ENCODE assay signal across 16 cellular contexts in the genomic region with DNA sequence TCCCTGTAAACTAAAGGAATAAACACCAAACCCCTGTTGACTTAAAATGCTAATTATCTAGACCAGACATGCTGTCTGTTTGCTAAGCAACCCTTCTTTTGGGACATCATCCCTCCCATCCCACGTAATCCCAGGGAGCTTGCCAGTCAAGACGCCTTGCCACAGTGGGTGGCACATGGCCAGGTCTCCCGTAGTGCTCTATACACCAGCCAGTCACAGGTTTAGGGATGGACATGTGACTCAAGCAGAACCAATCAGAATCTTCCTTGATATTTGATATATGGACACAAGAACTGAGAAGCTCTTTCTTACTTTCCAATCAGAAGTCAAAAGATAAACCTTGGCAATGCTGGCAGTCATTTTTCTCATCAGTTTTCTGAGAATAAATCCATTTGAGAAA. TPM values are rescaled to one million over a fixed set of nuclear protein-coding genes. Genes with fewer than 3 reads are reported as not detected.
A peak's percentile ranks its signal among the peaks of the same experiment; 100 is the strongest.
DNase-seq lines count a peak whose midpoint lies in the region; ATAC-seq, FAIRE-seq and TF ChIP-seq lines count a peak whose summit lies in the region.
"Had no signal": no experiment of that assay in that cellular context is flagged by ENCODE, and none has a peak within 500 bp of the region (broad histone marks: within the 10 kb centered on the region; RNA-seq: fewer than 3 reads in every experiment).

No MANE protein-coding gene starts in this region.

- DNase-seq in DMS53 (lab: John Stamatoyannopoulos, UW) (peak; percentile 69), DMS53 treated with DMSO at 0.1 percent for 48 hours (lab: John Stamatoyannopoulos, UW; ENCODE audit: unreplicated experiment) (no peak), NCI-H2029 (lab: John Stamatoyannopoulos, UW) (peak; percentile 84), NCI-H774 (lab: John Stamatoyannopoulos, UW) (peak; percentile 75), nephron progenitor cell (no peak), pancreas (no peak)
- no peak for DNase-seq in CD8-positive, alpha-beta memory T cell
- DNase-seq: Calu3, HFFc6, NCI-H187 treated with DMSO at 0.1 percent for 48 hours, NCI-H524 treated with DMSO at 0.1 percent for 48 hours, PC-9, SK-N-SH, T-helper 1 cell had no signal

- 73 to 74% methylated on average over 3 of the region's 3 CpGs for WGBS in pancreas, 2 donors

- no peaks in the 10 kb centered on the region for H3K27me3 Mint-ChIP-seq in nephron progenitor cell (ENCODE audit: low read depth, poor library complexity)
- peaks cover 2 to 17% of the 10 kb centered on the region in 2 donors for H3K27me3 Mint-ChIP-seq in CD8-positive, alpha-beta memory T cell

- peaks cover 55% of the 10 kb centered on the region for H3K36me3 Mint-ChIP-seq in nephron progenitor cell (ENCODE audit: low read depth)
- H3K36me3 Mint-ChIP-seq in CD8-positive, alpha-beta memory T cell: no peaks in the 10 kb centered on the region
- H3K36me3 Mint-ChIP-seq: CD14-positive monocyte had no signal

- CTCF ChIA-PET in CD8-positive, alpha-beta memory T cell (lab: Charles Lee): no interaction called here

- H3K9me3 Mint-ChIP-seq in nephron progenitor cell: no peaks in the 10 kb centered on the region
- no peaks in the 10 kb centered on the region for H3K9me3 Mint-ChIP-seq in CD8-positive, alpha-beta memory T cell
- H3K9me3 Mint-ChIP-seq: HFFc6 had no signal

- no peak overlapping the region for H3K4me3 Mint-ChIP-seq in nephron progenitor cell
- no peak overlapping the region for H3K4me3 Mint-ChIP-seq in CD8-positive, alpha-beta memory T cell
- H3K4me3 Mint-ChIP-seq: CD14-positive monocyte, HFFc6 had no signal

- H3K27ac ChIP-seq in CD8-positive, alpha-beta memory T cell (ENCODE audit: low read depth, low read length): no peak overlapping the region
- H3K27ac ChIP-seq in pancreas: no peak overlapping the region
- H3K27ac ChIP-seq: PC-9 had no signal

- POLR2A ChIA-PET in CD8-positive, alpha-beta memory T cell (lab: Charles Lee): no interaction called here

- no peaks in the 10 kb centered on the region for H3K9me3 ChIP-seq in CD8-positive, alpha-beta memory T cell (ENCODE audit: low read length)
- H3K9me3 ChIP-seq in pancreas: no peaks in the 10 kb centered on the region
- H3K9me3 ChIP-seq: SK-N-SH had no signal

- peaks cover 46% of the 10 kb centered on the region for H3K4me1 Mint-ChIP-seq in nephron progenitor cell
- H3K4me1 Mint-ChIP-seq in CD8-positive, alpha-beta memory T cell: no peaks in the 10 kb centered on the region
- H3K4me1 Mint-ChIP-seq: CD14-positive monocyte had no signal

- no peaks in the 10 kb centered on the region for H3K27me3 ChIP-seq in CD8-positive, alpha-beta memory T cell (ENCODE audit: insufficient read depth, low read length, poor library complexity, severe bottlenecking)
- no peaks in the 10 kb centered on the region for H3K27me3 ChIP-seq in pancreas

- intact Hi-C loops in pancreas (cut with DNase I): no loop called here

- H3K27ac Mint-ChIP-seq in nephron progenitor cell: peak overlapping the region; percentile 76
- H3K27ac Mint-ChIP-seq in CD8-positive, alpha-beta memory T cell: no peak overlapping the region
- H3K27ac Mint-ChIP-seq: CD14-positive monocyte, HFFc6 had no signal

- no peaks in the 10 kb centered on the region for H3K36me3 ChIP-seq in CD8-positive, alpha-beta memory T cell (ENCODE audit: insufficient read depth, low read length)
- no peaks in the 10 kb centered on the region for H3K36me3 ChIP-seq in pancreas

- no peaks in the 10 kb centered on the region for H3K4me1 ChIP-seq in CD8-positive, alpha-beta memory T cell (ENCODE audit: insufficient read depth, low read length)
- H3K4me1 ChIP-seq in pancreas: peaks cover 5 to 37% (median 34%) of the 10 kb centered on the region in 3 donors

- no peak overlapping the region for H3K4me3 ChIP-seq in CD8-positive, alpha-beta memory T cell (ENCODE audit: low read length)
- no peak overlapping the region for H3K4me3 ChIP-seq in pancreas
- H3K4me3 ChIP-seq: PC-9 had no signal

- ATAC-seq in pancreas (no peak), GM21528 (IDR thresholded peaks at IDR 0.05; ENCODE audit: low FRiP score, unreplicated experiment) (no peak)

- TF ChIP-seq CTCF in nephron progenitor cell (IDR thresholded peaks at IDR 0.05) (no peak), pancreas (IDR thresholded peaks at IDR 0.05) (no peak)

- FAIRE-seq in pancreas (lab: Jason Lieb, UNC): no peak

RNA-seq across cellular contexts. Expression of gene CNKSR3, which starts 60.0 kb away (rescaled TPM):
- total RNA-seq in CD8-positive, alpha-beta memory T cell: under 1 TPM; 0.50 to 0.62 TPM
- polyA plus RNA-seq in CD8-positive, alpha-beta memory T cell: not detected
- 10 to 100 TPM; 14.3 to 24.2 (median 18.6) TPM for total RNA-seq in pancreas
- 10 to 100 TPM in 1 of 2 donors, 1 to 10 TPM in 1; 7.6 to 21.3 TPM for polyA plus RNA-seq in pancreas
- polyA plus RNA-seq: CD14-positive monocyte had no signal

Comparison
In these comparisons a context has a peak if more than half of its experiments do, and no peak if none do; other contexts are left out.
1. DNase-seq: peak in DMS53 (single experiment), NCI-H2029 (single experiment) and NCI-H774 (single experiment); none in DMS53 treated with DMSO at 0.1 percent for 48 hours (single experiment), nephron progenitor cell (single experiment), CD8-positive, alpha-beta memory T cell (0 of 5) and pancreas (0 of 6).
2. RNA of gene CNKSR3, which starts 60.0 kb away (total RNA-seq): 14.3 to 24.2 TPM in pancreas; 0.50 to 0.62 TPM in CD8-positive, alpha-beta memory T cell; every median in the first group is over 4 times any median in the second.